8 cellular contexts compared by ENCODE assay signal in the genomic region with DNA sequence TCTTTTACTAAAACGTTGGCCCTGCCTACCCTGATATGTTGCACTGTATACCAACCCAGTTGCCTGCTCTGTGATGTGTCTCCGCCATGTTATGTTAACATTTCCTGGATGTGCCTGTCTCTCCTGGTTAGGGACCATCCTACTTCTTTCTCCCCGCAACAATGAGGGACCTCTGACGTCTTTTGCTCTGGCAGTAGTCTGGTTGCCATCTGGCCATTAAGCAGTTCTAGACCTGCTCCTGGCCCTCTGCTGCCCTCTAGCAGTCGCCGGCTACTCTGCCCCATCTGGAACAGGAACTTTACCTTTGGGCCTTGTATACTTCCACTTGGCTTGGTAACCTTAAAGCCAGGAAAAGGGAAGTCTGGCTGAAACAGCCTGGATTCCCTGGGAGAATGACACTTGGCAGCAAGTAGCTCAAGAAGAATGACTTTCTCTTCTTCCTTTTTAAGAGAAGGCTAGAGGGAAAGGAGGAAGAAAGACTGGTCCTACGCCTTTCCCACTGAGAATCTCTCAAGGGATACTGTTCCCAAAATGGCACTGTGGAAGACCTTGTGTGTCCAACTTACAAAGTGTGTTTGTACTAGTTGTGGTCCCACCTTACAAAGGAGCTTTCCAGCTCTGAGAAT.
A peak's percentile ranks its signal among the peaks of the same experiment; 100 is the strongest.
DNase-seq lines count a peak whose midpoint lies in the region; ATAC-seq and TF ChIP-seq lines count a peak whose summit lies in the region.

No MANE protein-coding gene starts in this region.

- ATAC-seq in GM19351 (IDR thresholded peaks at IDR 0.05; ENCODE audit: unreplicated experiment) (peak; percentile 85), aorta (ENCODE audit: low FRiP score) (no peak)
- ATAC-seq in naive thymus-derived CD8-positive, alpha-beta T cell: peak in 1 of 2 donors; percentile 48

- H3K4me1 ChIP-seq in aorta (ENCODE audit: control insufficient read depth in 1 of 2, insufficient read depth in 2 of 2, low read length in 2 of 2): no peaks in the 10 kb centered on the region

- H3K27ac Mint-ChIP-seq in Calu3 (ENCODE audit: unreplicated experiment): peak overlapping the region; percentile 13
- H3K27ac Mint-ChIP-seq in naive thymus-derived CD8-positive, alpha-beta T cell: peak overlapping the region in 6 of 10 donors; percentile 21 to 95 (median 72)

- no peaks in the 10 kb centered on the region for H3K36me3 ChIP-seq in aorta (ENCODE audit: control insufficient read depth in 1 of 2, insufficient read depth in 2 of 2, low read length in 1 of 2)

- H3K36me3 Mint-ChIP-seq in Calu3 (ENCODE audit: insufficient read depth, unreplicated experiment): no peaks in the 10 kb centered on the region
- H3K36me3 Mint-ChIP-seq in naive thymus-derived CD8-positive, alpha-beta T cell: no peaks in the 10 kb centered on the region

- BruUV-seq in Calu3 (replicated peaks; lab: Mats Ljungman, UMichigan): no TSS peak

- H3K9me3 Mint-ChIP-seq in Calu3 (ENCODE audit: low read depth, unreplicated experiment): no peaks in the 10 kb centered on the region
- H3K9me3 Mint-ChIP-seq in naive thymus-derived CD8-positive, alpha-beta T cell: peaks cover 0 to 8% (median 5%) of the 10 kb centered on the region in 9 donors

- CTCF ChIA-PET in Calu3 (lab: Charles Lee): interaction anchor here (0.6 to 1.0 kb wide), 2 partner anchors 12 to 83 kb away, joined by 4 to 5 read pairs; no protein-coding TSS in a partner anchor

- TF ChIP-seq CTCF in Calu3 (IDR thresholded peaks at IDR 0.05; ENCODE audit: unreplicated experiment) (peak; percentile 66), LNCAP (IDR thresholded peaks at IDR 0.05) (peak; percentile 69)

- 46 to 73% methylated on average over 7 of the region's 7 CpGs for WGBS in aorta, 2 donors

- peaks cover 12% of the 10 kb centered on the region for H3K4me1 Mint-ChIP-seq in Calu3 (ENCODE audit: low read depth, unreplicated experiment)
- H3K4me1 Mint-ChIP-seq in naive thymus-derived CD8-positive, alpha-beta T cell: peaks cover 0 to 17% (median 12%) of the 10 kb centered on the region in 4 donors

- no peaks in the 10 kb centered on the region for H3K27me3 Mint-ChIP-seq in Calu3 (ENCODE audit: unreplicated experiment)
- no peaks in the 10 kb centered on the region for H3K27me3 Mint-ChIP-seq in naive thymus-derived CD8-positive, alpha-beta T cell

- peak overlapping the region; percentile 13 for H3K4me3 Mint-ChIP-seq in Calu3 (ENCODE audit: low read depth, unreplicated experiment)
- H3K4me3 Mint-ChIP-seq in naive thymus-derived CD8-positive, alpha-beta T cell: peak overlapping the region in 2 of 10 donors; percentile 28 to 84

- POLR2A ChIA-PET in naive thymus-derived CD8-positive, alpha-beta T cell (lab: Charles Lee): no interaction called here

- DNase-seq in Calu3 (peak; percentile 75), T follicular helper cell (ENCODE audit: low read depth) (peak; percentile 2), dermis microvascular lymphatic vessel endothelial cell (ENCODE audit: low read depth in 2 of 2) (peak; percentile 1 to 3), aorta (no peak), midbrain (lab: John Stamatoyannopoulos, UW) (no peak)
- peak in 5 of 10 donors; percentile 1 to 36 (median 19) for DNase-seq in naive thymus-derived CD8-positive, alpha-beta T cell

- no peak overlapping the region for H3K27ac ChIP-seq in aorta (ENCODE audit: low read depth in 1 of 2, low read length in 2 of 2)

- no peaks in the 10 kb centered on the region for H3K27me3 ChIP-seq in aorta (ENCODE audit: control insufficient read depth in 1 of 2, insufficient read depth in 2 of 2, low read length in 1 of 2)

- H3K4me3 ChIP-seq in aorta (ENCODE audit: low read length in 2 of 2): no peak overlapping the region

- no peaks in the 10 kb centered on the region for H3K9me3 ChIP-seq in aorta (ENCODE audit: control insufficient read depth, low read length)

- intact Hi-C loops in Calu3 (cut with micrococcal nuclease; ENCODE audit: unreplicated experiment) (loop anchor here (1.0 to 5.0 kb wide), 4 partner anchors 65 to 224 kb away; no protein-coding TSS in a partner anchor), aorta (cut with DNase I) (loop anchor here in 1 of 2 donors (5.0 kb wide), 1 partner anchor 130 kb away; no protein-coding TSS in a partner anchor)

Comparison
In these comparisons a context has a peak if more than half of its experiments do, and no peak if none do; other contexts are left out.
1. DNase-seq: peak in Calu3 (single experiment), T follicular helper cell (single experiment) and dermis microvascular lymphatic vessel endothelial cell (2 of 2); none in aorta (0 of 2) and midbrain (single experiment).